In the genomic region with DNA sequence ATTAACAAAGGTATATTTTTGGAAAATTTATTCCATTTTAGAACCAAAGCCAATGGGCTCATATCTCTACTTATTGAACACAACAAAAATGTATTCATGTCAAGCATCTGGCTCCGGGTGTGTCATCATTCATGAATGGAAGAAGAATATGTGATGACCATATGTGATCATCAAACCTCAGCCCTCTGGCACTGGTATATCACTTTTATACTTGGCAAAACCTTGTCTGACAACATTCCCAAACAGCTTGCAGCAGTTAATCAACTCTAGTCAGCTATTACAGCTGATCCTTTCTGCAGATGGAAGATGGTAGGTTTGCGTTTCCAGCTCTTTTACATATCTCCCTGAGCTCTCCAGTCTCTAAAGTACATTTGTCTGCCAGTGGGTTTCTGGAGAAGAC, we compare ENCODE assay signal across 15 cellular contexts. TPM values are rescaled to one million over a fixed set of nuclear protein-coding genes. Genes with fewer than 3 reads are reported as not detected.
"Had no signal": no experiment of that assay in that cellular context is flagged by ENCODE, and none has a peak within 500 bp of the region (broad histone marks: within the 10 kb centered on the region; RNA-seq: fewer than 3 reads in every experiment).

No MANE protein-coding gene starts in this region.

- H3K27ac ChIP-seq: lower lobe of right lung, pancreas, thoracic aorta, VCaP had no signal

- ATAC-seq: activated CD8-positive, alpha-beta T cell treated with anti-CD3 and anti-CD28 coated beads for 36 hours; activated T-cell treated with anti-CD3 and anti-CD28 coated beads, Interleukin-2, amount 50 U/mL, for 72 hours; lower lobe of right lung; pancreas had no signal

- H3K36me3 ChIP-seq: lower lobe of right lung, pancreas, thoracic aorta had no signal

- H3K27me3 ChIP-seq: pancreas had no signal

- H3K4me1 ChIP-seq: lower lobe of right lung, pancreas had no signal

- DNase-seq: activated CD4-positive, alpha-beta T cell treated with anti-CD3 and anti-CD28 coated beads for 4 hours; activated CD8-positive, alpha-beta memory T cell treated with anti-CD3 and anti-CD28 coated beads, Interleukin-2, amount 50 U/mL, for 4 hours; activated CD8-positive, alpha-beta T cell treated with anti-CD3 and anti-CD28 coated beads for 36 hours; activated gamma-delta T cell treated with Interleukin-2 at 50 U/mL for 16 hours; activated naive CD8-positive, alpha-beta T cell treated with anti-CD3 and anti-CD28 coated beads for 36 hours; activated T-cell treated with anti-CD3 and anti-CD28 coated beads, Interleukin-2, amount 50 U/mL, for 72 hours; anterior cingulate cortex; hypothalamus; lower lobe of right lung; naive B cell; pancreas; stimulated activated CD4-positive, alpha-beta T cell treated with anti-CD3 and anti-CD28 coated beads, Interleukin-4, amount 100 ng/mL, for 24 hours had no signal

- H3K4me3 ChIP-seq: lower lobe of right lung, pancreas, thoracic aorta had no signal

- H3K9me3 ChIP-seq: lower lobe of right lung, pancreas, thoracic aorta had no signal

RNA-seq across cellular contexts. Expression of a gene that starts 6.7 kb away (rescaled TPM):
- total RNA-seq: activated CD8-positive, alpha-beta T cell treated with anti-CD3 and anti-CD28 coated beads for 36 hours; activated naive CD8-positive, alpha-beta T cell treated with anti-CD3 and anti-CD28 coated beads for 36 hours; activated T-cell treated with anti-CD3 and anti-CD28 coated beads, Interleukin-2, amount 50 U/mL, for 72 hours; lower lobe of right lung; pancreas; thoracic aorta; urinary bladder had no signal
- polyA plus RNA-seq: pancreas, urinary bladder had no signal
